ENCODE assay signal across 8 cellular contexts in the genomic region with DNA sequence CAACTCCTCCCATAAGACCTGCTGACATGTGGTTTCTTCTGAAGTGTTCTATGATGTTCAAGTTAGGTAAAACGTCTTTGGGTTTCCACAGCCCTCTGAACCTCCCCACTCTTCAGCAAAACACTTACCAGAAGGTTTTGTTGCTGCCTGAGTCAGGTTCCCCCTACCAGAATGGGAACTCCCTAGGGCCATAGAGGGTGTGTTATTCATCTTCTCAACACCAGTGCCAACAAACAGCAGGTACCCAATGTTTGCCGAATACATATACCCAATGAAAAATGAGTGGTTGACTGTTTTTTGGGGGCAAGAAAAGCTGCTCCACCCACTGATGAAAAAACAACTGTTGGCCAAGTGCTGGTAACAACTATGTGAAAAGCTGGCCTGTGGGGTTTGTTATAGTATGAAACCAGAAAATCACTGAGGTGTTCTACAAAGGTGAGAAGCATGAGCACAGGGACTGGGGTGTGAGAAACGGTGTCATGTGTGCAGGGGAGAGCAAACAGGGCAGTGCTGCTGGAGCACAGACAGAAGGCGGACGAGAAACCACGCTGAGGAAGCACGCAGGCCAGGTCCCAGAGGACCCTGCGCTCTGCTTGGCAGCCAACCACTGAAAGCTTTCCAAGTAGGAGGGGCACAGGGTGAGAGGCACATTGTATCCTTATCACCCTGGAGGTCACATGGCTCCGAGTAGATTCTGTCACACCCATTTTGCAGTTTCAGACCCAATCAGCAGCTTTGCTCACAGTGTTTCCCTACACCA. TPM values are rescaled to one million over a fixed set of nuclear protein-coding genes. Genes with fewer than 3 reads are reported as not detected.
DNase-seq lines count a peak whose midpoint lies in the region; ATAC-seq and TF ChIP-seq lines count a peak whose summit lies in the region.

No MANE protein-coding gene starts in this region.

- CTCF ChIA-PET in CD4-positive, alpha-beta memory T cell (lab: Charles Lee; ENCODE audit: partially characterized antibody) = interaction anchor here (0.8 kb wide), 1 partner anchor 9 kb away, joined by 3 read pairs; no protein-coding TSS in a partner anchor

- no peak for TF ChIP-seq CTCF in heart left ventricle (IDR thresholded peaks at IDR 0.05)

- H3K27ac ChIP-seq in CD4-positive, alpha-beta memory T cell (ENCODE audit: low read depth, low read length) = no peak overlapping the region
- peak overlapping the region in 9 of 12 donors; percentile 0 to 66 (median 43) for H3K27ac ChIP-seq in heart left ventricle

- peaks cover 0 to 9% (median 1%) of the 10 kb centered on the region in 8 donors for H3K9me3 Mint-ChIP-seq in CD4-positive, alpha-beta memory T cell

- DNase-seq in CD4-positive, alpha-beta memory T cell = peak in 4 of 5 donors; percentile 50 to 56 (median 52)
- peak; percentile 12 to 18 for DNase-seq in activated CD4-positive, alpha-beta T cell treated with anti-CD3 and anti-CD28 coated beads, Interleukin-2, amount 50 U/mL, for 4 hours
- peak; percentile 81 to 88 (median 86) for DNase-seq in heart left ventricle
- DNase-seq in stimulated activated naive CD8-positive, alpha-beta T cell treated with anti-CD3 and anti-CD28 coated beads, Interleukin-15, Interleukin-2, amounts not matched to agents 100 U/mL and 50 U/mL, for 24 hours = peak; percentile 50
- no peak for DNase-seq in activated effector memory CD4-positive, alpha-beta T cell treated with anti-CD3 and anti-CD28 coated beads, Interleukin-2, amount 50 U/mL, for 16 hours
- no peak for DNase-seq in iPS-NIHi11 (ENCODE audit: low spot score)

- no peaks in the 10 kb centered on the region for H3K9me3 ChIP-seq in CD4-positive, alpha-beta memory T cell (ENCODE audit: control insufficient read depth in 1 of 2, low read length in 2 of 2)
- peaks cover 0 to 6% (median 0%) of the 10 kb centered on the region in 12 donors for H3K9me3 ChIP-seq in heart left ventricle

- H3K27me3 Mint-ChIP-seq in CD4-positive, alpha-beta memory T cell = no peaks in the 10 kb centered on the region

- H3K4me1 Mint-ChIP-seq in CD4-positive, alpha-beta memory T cell = peaks cover 31 to 65% (median 44%) of the 10 kb centered on the region in 4 donors

- peak overlapping the region in 5 of 8 donors; percentile 7 to 77 (median 66) for H3K4me3 Mint-ChIP-seq in CD4-positive, alpha-beta memory T cell

- no peak for TF ChIP-seq POLR2A in heart left ventricle (IDR thresholded peaks at IDR 0.05)

- POLR2A ChIA-PET in CD4-positive, alpha-beta memory T cell (lab: Charles Lee; ENCODE audit: partially characterized antibody) = interaction anchor here (2.2 kb wide), 1 partner anchor 29 kb away, joined by 11 read pairs; the partner anchor contains the start of gene ATP8A1

- no peak overlapping the region for H3K4me3 ChIP-seq in CD4-positive, alpha-beta memory T cell (ENCODE audit: low read length in 2 of 2)
- peak overlapping the region in 1 of 12 donors; percentile 5 for H3K4me3 ChIP-seq in heart left ventricle

- intact Hi-C loops in CD4-positive, alpha-beta memory T cell (cut with micrococcal nuclease) = no loop called here
- intact Hi-C loops in heart left ventricle (cut with DNase I) = loop anchor here in 1 of 10 donors (1.0 kb wide), 1 partner anchor 29 kb away; the partner anchor contains the start of gene ATP8A1

- H3K27me3 ChIP-seq in CD4-positive, alpha-beta memory T cell (ENCODE audit: insufficient read depth, low read length) = no peaks in the 10 kb centered on the region
- H3K27me3 ChIP-seq in heart left ventricle = no peaks in the 10 kb centered on the region

- no peaks in the 10 kb centered on the region for H3K36me3 ChIP-seq in CD4-positive, alpha-beta memory T cell (ENCODE audit: insufficient read depth, low read length)
- H3K36me3 ChIP-seq in heart left ventricle = peaks cover 0 to 5% (median 0%) of the 10 kb centered on the region in 9 donors

- peak overlapping the region in 6 of 7 donors; percentile 11 to 94 (median 68) for H3K27ac Mint-ChIP-seq in CD4-positive, alpha-beta memory T cell

- ATAC-seq in GM19397 (IDR thresholded peaks at IDR 0.05; ENCODE audit: unreplicated experiment) (peak; percentile 95), HG03439 (IDR thresholded peaks at IDR 0.05; ENCODE audit: unreplicated experiment) (peak; percentile 93), heart left ventricle (peak; percentile 97 to 100 (median 99))
- ATAC-seq in stimulated activated naive CD8-positive, alpha-beta T cell treated with anti-CD3 and anti-CD28 coated beads, Interleukin-15, Interleukin-2, amounts not matched to agents 100 U/mL and 50 U/mL, for 24 hours = peak; percentile 92

- peaks cover 14 to 23% of the 10 kb centered on the region in 2 donors for H3K36me3 Mint-ChIP-seq in CD4-positive, alpha-beta memory T cell

- WGBS in heart left ventricle, 4 donors = 10 to 23% (median 15%) methylated on average over 9 of the region's 9 CpGs

- peaks cover 30% of the 10 kb centered on the region for H3K4me1 ChIP-seq in CD4-positive, alpha-beta memory T cell (ENCODE audit: insufficient read depth, low read length)
- peaks cover 0 to 46% (median 25%) of the 10 kb centered on the region in 12 donors for H3K4me1 ChIP-seq in heart left ventricle

RNA-seq across cellular contexts. Expression of gene ATP8A1, which starts 28.8 kb away (rescaled TPM):
- total RNA-seq in CD4-positive, alpha-beta memory T cell = 10 to 100 TPM; 25.8 to 33.5 TPM
- 1 to 10 TPM; 4.3 to 9.6 TPM for polyA plus RNA-seq in CD4-positive, alpha-beta memory T cell
- total RNA-seq in heart left ventricle = 10 to 100 TPM; 12.9 to 29.7 (median 16.6) TPM
- 1 to 10 TPM; 4.6 to 6.4 TPM for polyA plus RNA-seq in heart left ventricle

Comparison
In these comparisons a context has a peak if more than half of its experiments do, and no peak if none do; other contexts are left out.
1. DNase-seq: peak in CD4-positive, alpha-beta memory T cell (4 of 5), activated CD4-positive, alpha-beta T cell treated with anti-CD3 and anti-CD28 coated beads, Interleukin-2, amount 50 U/mL, for 4 hours (2 of 2), heart left ventricle (5 of 5) and stimulated activated naive CD8-positive, alpha-beta T cell treated with anti-CD3 and anti-CD28 coated beads, Interleukin-15, Interleukin-2, amounts not matched to agents 100 U/mL and 50 U/mL, for 24 hours (single experiment); none in activated effector memory CD4-positive, alpha-beta T cell treated with anti-CD3 and anti-CD28 coated beads, Interleukin-2, amount 50 U/mL, for 16 hours (single experiment) and iPS-NIHi11 (single experiment).
2. Peak in every context shown above with its lines, with median percentiles within 50 percentile points of each other: ATAC-seq.